ENCODE assay signal across 8 cellular contexts in genomic region chr1:93179886-93180722, GRCh38. TPM values are rescaled to one million over a fixed set of nuclear protein-coding genes. Genes with fewer than 3 reads are reported as not detected.
A peak's percentile ranks its signal among the peaks of the same experiment; 100 is the strongest.
DNase-seq lines count a peak whose midpoint lies in the region; ATAC-seq and TF ChIP-seq lines count a peak whose summit lies in the region.

TSS of gene TMED5 (minus strand) at chr1:93180413. CDS start at chr1:93180242, 171 bp downstream.

- H3K27me3 ChIP-seq in breast epithelium, result no peaks in the 10 kb centered on the region
- H3K27me3 ChIP-seq in skeletal muscle tissue (ENCODE audit: control insufficient read depth in 3 of 3, insufficient read depth in 3 of 3, low read length in 3 of 3), result no peaks in the 10 kb centered on the region

- H3K9me3 ChIP-seq in breast epithelium, result no peaks in the 10 kb centered on the region
- no peaks in the 10 kb centered on the region for H3K9me3 ChIP-seq in iPS-18c (ENCODE audit: control insufficient read depth, insufficient read depth, low read length)
- no peaks in the 10 kb centered on the region for H3K9me3 ChIP-seq in skeletal muscle tissue (ENCODE audit: control insufficient read depth in 3 of 3, low read length in 3 of 3)

- H3K27ac ChIP-seq in VCaP, result peak within 1 kb of the TSS; percentile 90
- peak within 1 kb of the TSS; percentile 99 to 100 for H3K27ac ChIP-seq in breast epithelium
- H3K27ac ChIP-seq in skeletal muscle tissue (ENCODE audit: low read depth, low read length), result peak within 1 kb of the TSS; percentile 99

- H3K36me3 ChIP-seq in breast epithelium (no peaks in the 10 kb centered on the region), skeletal muscle tissue (ENCODE audit: control insufficient read depth in 3 of 3, insufficient read depth in 3 of 3, low read length in 3 of 3) (peaks cover 0 to 3% (median 2%) of the 10 kb centered on the region in 3 donors)

- TF ChIP-seq POLR2A in breast epithelium (IDR thresholded peaks at IDR 0.05), result peak; percentile 88

- intact Hi-C loops in breast epithelium (cut with DNase I; ENCODE audit: low total_unique reads), result no loop called here

- H3K4me1 ChIP-seq in breast epithelium (no peaks in the 10 kb centered on the region), skeletal muscle tissue (ENCODE audit: control insufficient read depth in 3 of 3, insufficient read depth in 3 of 3, low read length in 3 of 3) (peaks cover 8 to 25% (median 19%) of the 10 kb centered on the region in 3 donors)

- DNase-seq in AG08395 (ENCODE audit: low spot score), result peak; percentile 94
- DNase-seq in NCI-H2196 treated with DMSO at 0.1 percent for 48 hours (lab: John Stamatoyannopoulos, UW; ENCODE audit: unreplicated experiment), result peak; percentile 99
- DNase-seq in breast epithelium (ENCODE audit: low spot score in 2 of 2), result peak; percentile 97 to 98

- peak within 1 kb of the TSS; percentile 88 to 95 (median 95) for H3K4me3 ChIP-seq in breast epithelium
- H3K4me3 ChIP-seq in iPS-18c (ENCODE audit: insufficient read depth, low read depth, low read length), result peak within 1 kb of the TSS; percentile 93
- H3K4me3 ChIP-seq in skeletal muscle tissue (ENCODE audit: low read length in 3 of 3), result peak within 1 kb of the TSS; percentile 97 to 99 (median 97)

- peak; percentile 83 for ATAC-seq in GM18873 (IDR thresholded peaks at IDR 0.05; ENCODE audit: low FRiP score, unreplicated experiment)
- ATAC-seq in HG03139 (IDR thresholded peaks at IDR 0.05; ENCODE audit: unreplicated experiment), result peak; percentile 75

- H3K9ac ChIP-seq in skeletal muscle tissue (ENCODE audit: low read depth in 1 of 3, low read length in 3 of 3), result peak within 1 kb of the TSS; percentile 98 to 100 (median 99)

- 0 out of 2 replicates have a peak, but pooled peaks have one; percentile 9 for TF ChIP-seq CTCF in VCaP (conservative IDR thresholded peaks at IDR 0.05)
- peak; percentile 11 to 53 (median 42) for TF ChIP-seq CTCF in breast epithelium (IDR thresholded peaks at IDR 0.05)

RNA-seq across cellular contexts. Expression of gene TMED5, which starts in this region (rescaled TPM):
- total RNA-seq in breast epithelium, result 10 to 100 TPM; 89.1 to 98.3 (median 97.0) TPM
- 16.7 TPM for total RNA-seq in skeletal muscle tissue

Comparison
In these comparisons a context has a peak if more than half of its experiments do, and no peak if none do; other contexts are left out.
1. Peak in every context shown above with its lines: DNase-seq, ATAC-seq, H3K4me3 ChIP-seq and H3K27ac ChIP-seq.